Comparison of ENCODE assay signal across 21 cellular contexts in genomic region chr10:119867317-119867716, GRCh38. TPM values are rescaled to one million over a fixed set of nuclear protein-coding genes. Genes with fewer than 3 reads are reported as not detected.
DNase-seq lines count a peak whose midpoint lies in the region; ATAC-seq and TF ChIP-seq lines count a peak whose summit lies in the region.
"Had no signal": no experiment of that assay in that cellular context is flagged by ENCODE, and none has a peak within 500 bp of the region (broad histone marks: within the 10 kb centered on the region; RNA-seq: fewer than 3 reads in every experiment).

No MANE protein-coding gene starts in this region.

- H3K9me3 ChIP-seq in DOHH2 (ENCODE audit: control insufficient read depth, insufficient read depth, low read length) (no peaks in the 10 kb centered on the region), skeletal muscle satellite cell (replicated peaks; ENCODE audit: low read length) (no peaks in the 10 kb centered on the region)
- H3K9me3 ChIP-seq: A549 had no signal

- H3K4me2 ChIP-seq in DOHH2 (ENCODE audit: low read length) = 0 out of 2 replicates have a peak overlapping the region, but pooled peaks have one; percentile 3
- H3K4me2 ChIP-seq in skeletal muscle satellite cell (ENCODE audit: low read length) = peak overlapping the region; percentile 15
- H3K4me2 ChIP-seq: A549 had no signal

- peaks cover 28% of the 10 kb centered on the region for H3K4me1 Mint-ChIP-seq in WTC11
- peaks cover 25% of the 10 kb centered on the region for H3K4me1 Mint-ChIP-seq in mesothelial cell of epicardium
- H3K4me1 Mint-ChIP-seq in activated T-cell treated with anti-CD3 and anti-CD28 coated beads, Interleukin-2, amount 50 U/mL, for 24 hours (ENCODE audit: low read depth) = peaks cover 65% of the 10 kb centered on the region

- H4K20me1 ChIP-seq in DOHH2 (ENCODE audit: control insufficient read depth, insufficient read depth, low read depth, low read length) = peaks cover 39% of the 10 kb centered on the region

- no peaks in the 10 kb centered on the region for H3K9me2 ChIP-seq in DOHH2 (replicated peaks; ENCODE audit: control insufficient read depth, low read length)

- TF ChIP-seq CTCF in DOHH2 (IDR thresholded peaks at IDR 0.05; ENCODE audit: low read depth, low read length, poor library complexity, severe bottlenecking) = no peak
- TF ChIP-seq CTCF in WTC11 (IDR thresholded peaks at IDR 0.05) = no peak
- no peak for TF ChIP-seq CTCF in mesothelial cell of epicardium (IDR thresholded peaks at IDR 0.05; ENCODE audit: unreplicated experiment)

- peaks cover 56% of the 10 kb centered on the region for H3K36me3 ChIP-seq in DOHH2 (ENCODE audit: control insufficient read depth, low read length)
- H3K36me3 ChIP-seq in skeletal muscle satellite cell (ENCODE audit: insufficient read depth, low read length) = peaks cover 5% of the 10 kb centered on the region

- H3K4me3 Mint-ChIP-seq in WTC11 = no peak overlapping the region
- no peak overlapping the region for H3K4me3 Mint-ChIP-seq in mesothelial cell of epicardium
- no peak overlapping the region for H3K4me3 Mint-ChIP-seq in activated T-cell treated with anti-CD3 and anti-CD28 coated beads, Interleukin-2, amount 50 U/mL, for 24 hours

- H3K4me3 ChIP-seq in DOHH2 (ENCODE audit: low read length) (no peak overlapping the region), skeletal muscle satellite cell (ENCODE audit: low read length) (no peak overlapping the region)
- H3K4me3 ChIP-seq: A549, GM23248, SK-N-MC had no signal

- H3K27me3 ChIP-seq in DOHH2 (ENCODE audit: control insufficient read depth, low read length) = no peaks in the 10 kb centered on the region
- H3K27me3 ChIP-seq in skeletal muscle satellite cell (ENCODE audit: control insufficient read depth, insufficient read depth, low read length) = no peaks in the 10 kb centered on the region

- H3K79me2 ChIP-seq in DOHH2 (ENCODE audit: control insufficient read depth, low read length) = peaks cover 100% of the 10 kb centered on the region

- H3K27me3 Mint-ChIP-seq in WTC11 (ENCODE audit: low read depth) (no peaks in the 10 kb centered on the region), mesothelial cell of epicardium (ENCODE audit: low read depth) (no peaks in the 10 kb centered on the region)
- no peaks in the 10 kb centered on the region for H3K27me3 Mint-ChIP-seq in activated T-cell treated with anti-CD3 and anti-CD28 coated beads, Interleukin-2, amount 50 U/mL, for 24 hours

- POLR2A ChIA-PET in WTC11 (lab: Charles Lee) = interaction anchor here (0.5 kb wide), 1 partner anchor 12 kb away, joined by 4 read pairs; no protein-coding TSS in a partner anchor

- H3K27ac Mint-ChIP-seq in WTC11 (peak overlapping the region; percentile 83), mesothelial cell of epicardium (peak overlapping the region; percentile 78)
- no peak overlapping the region for H3K27ac Mint-ChIP-seq in activated T-cell treated with anti-CD3 and anti-CD28 coated beads, Interleukin-2, amount 50 U/mL, for 24 hours

- no peak overlapping the region for H3K9ac ChIP-seq in skeletal muscle satellite cell (ENCODE audit: low read depth, low read length)
- H3K9ac ChIP-seq: GM23248 had no signal

- peaks cover 21% of the 10 kb centered on the region for H3F3A ChIP-seq in DOHH2 (ENCODE audit: control insufficient read depth, insufficient read depth)

- CTCF ChIA-PET in WTC11 (lab: Charles Lee) = interaction anchor here (0.7 kb wide), 1 partner anchor 117 kb away, joined by 3 read pairs; no protein-coding TSS in a partner anchor

- H3K27ac ChIP-seq in DOHH2 (ENCODE audit: low read depth, low read length) = no peak overlapping the region
- H3K27ac ChIP-seq: A549, GM23248 had no signal

- H3K4me1 ChIP-seq in DOHH2 (ENCODE audit: control insufficient read depth, low read length) (peaks cover 77% of the 10 kb centered on the region), skeletal muscle satellite cell (ENCODE audit: control insufficient read depth, insufficient read depth, low read length) (peaks cover 13% of the 10 kb centered on the region)

- ATAC-seq in WTC11 (no peak), GM21447 (IDR thresholded peaks at IDR 0.05; ENCODE audit: unreplicated experiment) (no peak)
- ATAC-seq: A549, HepG2 had no signal

- DNase-seq in WTC11 (ENCODE audit: low spot score) (no peak), mesothelial cell of epicardium (ENCODE audit: low spot score in 2 of 2, unreplicated experiment in 2 of 2) (no peak), pons (ENCODE audit: low spot score) (no peak)
- no peak for DNase-seq in activated T-cell treated with anti-CD3 and anti-CD28 coated beads, Interleukin-2, amount 50 U/mL, for 24 hours
- DNase-seq: C1 segment of cervical spinal cord, DMS79, GM23248, HCEC 1CT, KG1, MV-4-11, NCI-H1417 treated with DMSO at 0.1 percent for 48 hours, NCI-H1930, NCI-H345, NCI-H524 treated with DMSO at 0.1 percent for 48 hours, SHP77 had no signal

- H3K9me3 Mint-ChIP-seq in WTC11 = peaks cover 13% of the 10 kb centered on the region
- peaks cover 14% of the 10 kb centered on the region for H3K9me3 Mint-ChIP-seq in mesothelial cell of epicardium
- H3K9me3 Mint-ChIP-seq in activated T-cell treated with anti-CD3 and anti-CD28 coated beads, Interleukin-2, amount 50 U/mL, for 24 hours = no peaks in the 10 kb centered on the region

- peaks cover 23% of the 10 kb centered on the region for H3K36me3 Mint-ChIP-seq in WTC11
- H3K36me3 Mint-ChIP-seq in mesothelial cell of epicardium = peaks cover 17% of the 10 kb centered on the region
- H3K36me3 Mint-ChIP-seq in activated T-cell treated with anti-CD3 and anti-CD28 coated beads, Interleukin-2, amount 50 U/mL, for 24 hours (ENCODE audit: low read depth) = peaks cover 73% of the 10 kb centered on the region

TF ChIP-seq in WTC11, 78 proteins besides CTCF, POLR2A, EP300 and RAD21 (continues in another document):
- no peak for TF ChIP-seq MXD4 (CRISPR knock-in tag; IDR thresholded peaks at IDR 0.05; ENCODE audit: borderline replicate concordance)
- no peak for TF ChIP-seq JUN (CRISPR knock-in tag; IDR thresholded peaks at IDR 0.05)
- no peak for TF ChIP-seq CREM (CRISPR knock-in tag; IDR thresholded peaks at IDR 0.05)
- TF ChIP-seq ZNF263 (CRISPR knock-in tag; IDR thresholded peaks at IDR 0.05; ENCODE audit: low read depth) = no peak
- TF ChIP-seq GABPB1 (CRISPR knock-in tag; IDR thresholded peaks at IDR 0.05) = no peak
- no peak for TF ChIP-seq ZBTB21 (CRISPR knock-in tag; IDR thresholded peaks at IDR 0.05; ENCODE audit: borderline replicate concordance)
- no peak for TF ChIP-seq ZNF671 (CRISPR knock-in tag; IDR thresholded peaks at IDR 0.05)
- TF ChIP-seq, protein P1, sequence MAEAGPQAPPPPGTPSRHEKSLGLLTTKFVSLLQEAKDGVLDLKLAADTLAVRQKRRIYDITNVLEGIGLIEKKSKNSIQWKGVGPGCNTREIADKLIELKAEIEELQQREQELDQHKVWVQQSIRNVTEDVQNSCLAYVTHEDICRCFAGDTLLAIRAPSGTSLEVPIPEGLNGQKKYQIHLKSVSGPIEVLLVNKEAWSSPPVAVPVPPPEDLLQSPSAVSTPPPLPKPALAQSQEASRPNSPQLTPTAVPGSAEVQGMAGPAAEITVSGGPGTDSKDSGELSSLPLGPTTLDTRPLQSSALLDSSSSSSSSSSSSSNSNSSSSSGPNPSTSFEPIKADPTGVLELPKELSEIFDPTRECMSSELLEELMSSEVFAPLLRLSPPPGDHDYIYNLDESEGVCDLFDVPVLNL (CRISPR knock-in tag; IDR thresholded peaks at IDR 0.05; ENCODE audit: borderline replicate concordance, low read depth) = no peak
- TF ChIP-seq ARID4B (CRISPR knock-in tag; IDR thresholded peaks at IDR 0.05; ENCODE audit: borderline replicate concordance) = no peak
- TF ChIP-seq RELA (CRISPR knock-in tag; IDR thresholded peaks at IDR 0.05; ENCODE audit: borderline replicate concordance) = no peak

RNA-seq across cellular contexts. Expression of gene MCMBP, which starts 5.3 kb away (rescaled TPM):
- total RNA-seq in WTC11 (2021) (63.5 to 64.7 TPM (median 64.6 TPM) in 3 replicates), mesothelial cell of epicardium (42.9 to 45.1 TPM (median 44.0 TPM) in 3 replicates)
- total RNA-seq in skeletal muscle satellite cell (2012; rRNA removed) = 51.5 and 58.5 TPM in 2 replicates

RNA-seq across cellular contexts. Expression of gene SEC23IP, which starts 25.2 kb away (rescaled TPM):
- total RNA-seq in WTC11 (2021) (63.8 to 82.3 TPM (median 68.4 TPM) in 3 replicates), mesothelial cell of epicardium (59.0 to 64.3 TPM (median 62.3 TPM) in 3 replicates)
- total RNA-seq in skeletal muscle satellite cell (2012; rRNA removed) = 21.8 and 33.5 TPM in 2 replicates
